22 cellular contexts compared by ENCODE assay signal in the genomic region with DNA sequence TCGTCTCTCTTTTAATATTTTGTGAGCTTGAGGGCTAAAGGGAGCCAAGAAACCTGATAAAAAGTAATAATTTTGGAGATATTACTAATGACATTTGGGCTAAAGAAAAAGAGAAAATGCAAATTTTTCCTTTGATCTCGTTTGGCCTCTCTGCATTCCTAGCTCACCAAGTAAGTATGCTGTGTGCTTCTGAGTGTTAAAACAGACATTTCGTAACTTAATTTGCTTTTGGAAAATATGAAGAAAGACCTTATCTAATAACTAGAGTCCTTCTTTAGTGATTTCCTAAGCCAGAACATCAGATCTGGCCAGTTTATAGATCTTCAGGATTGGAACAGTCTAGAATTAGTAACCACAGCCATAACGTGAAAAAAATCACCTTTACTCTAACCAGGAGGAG.
A peak's percentile ranks its signal among the peaks of the same experiment; 100 is the strongest.
DNase-seq lines count a peak whose midpoint lies in the region; ATAC-seq, FAIRE-seq and TF ChIP-seq lines count a peak whose summit lies in the region.
"Had no signal": no experiment of that assay in that cellular context is flagged by ENCODE, and none has a peak within 500 bp of the region (broad histone marks: within the 10 kb centered on the region; RNA-seq: fewer than 3 reads in every experiment).

No MANE protein-coding gene starts in this region.

- H3K4me3 ChIP-seq in GM23248 (no peak overlapping the region), trophoblast cell (ENCODE audit: low read depth, low read length) (no peak overlapping the region)
- H3K4me3 ChIP-seq: GM23338 had no signal

- H3K4me1 ChIP-seq in GM23248 (ENCODE audit: insufficient read depth) (no peaks in the 10 kb centered on the region), foreskin keratinocyte (peaks cover 12% of the 10 kb centered on the region), trophoblast cell (ENCODE audit: control insufficient read depth in 1 of 2, insufficient read depth in 2 of 2, low read length in 2 of 2) (no peaks in the 10 kb centered on the region)
- H3K4me1 ChIP-seq: BE2C had no signal

- H3K9me3 ChIP-seq in GM23248 (ENCODE audit: low read depth): no peaks in the 10 kb centered on the region
- no peaks in the 10 kb centered on the region for H3K9me3 ChIP-seq in trophoblast cell (ENCODE audit: insufficient read depth, low read depth, low read length)
- H3K9me3 ChIP-seq: BE2C had no signal

- H3K9ac ChIP-seq in GM23248 (no peak overlapping the region), trophoblast cell (ENCODE audit: low read length) (no peak overlapping the region)

- no peak for FAIRE-seq in GM19239 (lab: Jason Lieb, UNC)
- FAIRE-seq: RCC 7860 had no signal

- DNase-seq in GM23248 (peak; percentile 3), amniotic epithelial cell (ENCODE audit: low read depth) (peak; percentile 12), foreskin keratinocyte (peak; percentile 17 to 28), trophoblast cell (peak; percentile 28 to 83), NCI-H2171 treated with DMSO at 0.1 percent for 48 hours (lab: John Stamatoyannopoulos, UW) (no peak), GM19239 (ENCODE audit: insufficient read length, low spot score) (no peak), COR-L47 (lab: John Stamatoyannopoulos, UW) (no peak)
- no peak for DNase-seq in activated CD4-positive, alpha-beta T cell treated with anti-CD3 and anti-CD28 coated beads, Interleukin-2, amount 50 U/mL, for 4 hours
- DNase-seq: BE2C; Calu3; CD4-positive, alpha-beta T cell; GF-D8; Karpas-422; NCI-H1436; NCI-H2029 treated with DMSO at 0.1 percent for 48 hours; NCI-H2171; NCI-H446 treated with DMSO at 0.1 percent for 48 hours; NCI-H69; NK-92 treated with Interleukin-12 subunit alpha and Interleukin-12 subunit beta, amount 100 ng/mL, for 24 hours; SHP77 had no signal

- in situ Hi-C loops in GM23248 (cut with MboI): no loop called here

- H3K4ac ChIP-seq in trophoblast cell (ENCODE audit: low read depth, low read length): no peak overlapping the region

- WGBS in GM23248 (ENCODE audit: low coverage in 1 of 2, low lambda C conversion rate in 2 of 2, missing lambda C conversion rate in 2 of 2), 2 experiments: 47 to 49% methylated on average over 4 of the region's 4 CpGs
- WGBS in trophoblast cell (ENCODE audit: extremely low coverage, insufficient coverage, insufficient read length): no CpG with 5 or more reads among the region's 4 CpGs

- H3K4me2 ChIP-seq in GM23248 (ENCODE audit: unreplicated experiment) (no peak overlapping the region), trophoblast cell (ENCODE audit: low read length) (no peak overlapping the region)
- H3K4me2 ChIP-seq: GM23338 had no signal

- peak; percentile 27 for ATAC-seq in foreskin keratinocyte
- ATAC-seq: GM23338 had no signal

- no peak overlapping the region for H3K14ac ChIP-seq in trophoblast cell (ENCODE audit: low read length)

- H3F3A ChIP-seq in GM23248 (ENCODE audit: insufficient read depth): no peaks in the 10 kb centered on the region

- no peak overlapping the region for H2BK12ac ChIP-seq in trophoblast cell (ENCODE audit: low read length)

- H2AFZ ChIP-seq in GM23248: no peak overlapping the region
- no peak overlapping the region for H2AFZ ChIP-seq in trophoblast cell (ENCODE audit: insufficient read depth, low read length, poor library complexity)
- H2AFZ ChIP-seq: GM23338 had no signal

- H4K12ac ChIP-seq in trophoblast cell (ENCODE audit: low read depth, low read length): no peak overlapping the region

- no peak overlapping the region for H2BK5ac ChIP-seq in trophoblast cell (ENCODE audit: low read depth, low read length, poor library complexity)

- H3K18ac ChIP-seq in trophoblast cell (ENCODE audit: low read length): no peak overlapping the region

- no peak overlapping the region for H2BK120ac ChIP-seq in trophoblast cell (ENCODE audit: insufficient read depth, low read length, poor library complexity)

- no peak overlapping the region for H2AK5ac ChIP-seq in trophoblast cell (ENCODE audit: low read length)

- no peaks in the 10 kb centered on the region for H3K27me3 ChIP-seq in GM23248 (replicated peaks; ENCODE audit: insufficient read depth)
- no peaks in the 10 kb centered on the region for H3K27me3 ChIP-seq in foreskin keratinocyte
- no peaks in the 10 kb centered on the region for H3K27me3 ChIP-seq in trophoblast cell (ENCODE audit: insufficient read depth, low read length)
- H3K27me3 ChIP-seq: BE2C had no signal

- H4K8ac ChIP-seq in trophoblast cell (ENCODE audit: low read depth, low read length): no peak overlapping the region

- H3K79me2 ChIP-seq in GM23248 (ENCODE audit: insufficient read depth): no peaks in the 10 kb centered on the region
- no peaks in the 10 kb centered on the region for H3K79me2 ChIP-seq in trophoblast cell (ENCODE audit: control insufficient read depth, insufficient read depth, low read length, poor library complexity)

- no peaks in the 10 kb centered on the region for H3K79me1 ChIP-seq in trophoblast cell (ENCODE audit: low read length)

- H3K23ac ChIP-seq in trophoblast cell (ENCODE audit: low read length): no peak overlapping the region

- no peaks in the 10 kb centered on the region for H3K36me3 ChIP-seq in GM23248 (ENCODE audit: low read depth)
- H3K36me3 ChIP-seq in trophoblast cell (ENCODE audit: control insufficient read depth in 1 of 2, insufficient read depth in 2 of 2, low read length in 2 of 2): no peaks in the 10 kb centered on the region
- H3K36me3 ChIP-seq: BE2C had no signal

- TF ChIP-seq CTCF in foreskin keratinocyte (conservative IDR thresholded peaks at IDR 0.05): no peak

- H3K9me2 ChIP-seq in GM23248 (ENCODE audit: insufficient read depth): no peaks in the 10 kb centered on the region

- H3K27ac ChIP-seq in GM23248 (no peak overlapping the region), foreskin keratinocyte (peak overlapping the region; percentile 50), trophoblast cell (ENCODE audit: low read depth, low read length) (no peak overlapping the region)

- no peaks in the 10 kb centered on the region for H4K20me1 ChIP-seq in GM23248 (ENCODE audit: insufficient read depth)

- H4K91ac ChIP-seq in trophoblast cell (ENCODE audit: low read depth, low read length): no peak overlapping the region

Comparison
In these comparisons a context has a peak if more than half of its experiments do, and no peak if none do; other contexts are left out.
1. DNase-seq: peak in GM23248 (single experiment), amniotic epithelial cell (single experiment), foreskin keratinocyte (2 of 2) and trophoblast cell (2 of 2); none in NCI-H2171 treated with DMSO at 0.1 percent for 48 hours (single experiment), activated CD4-positive, alpha-beta T cell treated with anti-CD3 and anti-CD28 coated beads, Interleukin-2, amount 50 U/mL, for 4 hours (0 of 2), GM19239 (single experiment) and COR-L47 (single experiment).